In genomic region chr21:42097860-42098259, GRCh38 we compare ENCODE assay signal across 1 cellular context.
TF ChIP-seq lines count a peak whose summit lies in the region.

No MANE protein-coding gene starts in this region.

TF ChIP-seq in HEK293, 187 proteins besides CTCF, POLR2A, EP300 and RAD21 (continued from another document):
- no peak for TF ChIP-seq ZNF518A (tag by site-specific recombination; conservative IDR thresholded peaks at IDR 0.05; ENCODE audit: low read depth)
- TF ChIP-seq AEBP2 (tag by site-specific recombination; IDR thresholded peaks at IDR 0.05; ENCODE audit: borderline replicate concordance) = no peak
- TF ChIP-seq ZNF701 (tag by site-specific recombination; IDR thresholded peaks at IDR 0.05) = no peak
- no peak for TF ChIP-seq ZNF157 (tag by site-specific recombination; IDR thresholded peaks at IDR 0.05)
- no peak for TF ChIP-seq ZNF423 (tag by site-specific recombination; IDR thresholded peaks at IDR 0.05)
- TF ChIP-seq ZNF23 (tag by site-specific recombination; IDR thresholded peaks at IDR 0.05; ENCODE audit: borderline replicate concordance) = no peak
- no peak for TF ChIP-seq ZNF324 (tag by site-specific recombination; IDR thresholded peaks at IDR 0.05)
- TF ChIP-seq, protein P1, sequence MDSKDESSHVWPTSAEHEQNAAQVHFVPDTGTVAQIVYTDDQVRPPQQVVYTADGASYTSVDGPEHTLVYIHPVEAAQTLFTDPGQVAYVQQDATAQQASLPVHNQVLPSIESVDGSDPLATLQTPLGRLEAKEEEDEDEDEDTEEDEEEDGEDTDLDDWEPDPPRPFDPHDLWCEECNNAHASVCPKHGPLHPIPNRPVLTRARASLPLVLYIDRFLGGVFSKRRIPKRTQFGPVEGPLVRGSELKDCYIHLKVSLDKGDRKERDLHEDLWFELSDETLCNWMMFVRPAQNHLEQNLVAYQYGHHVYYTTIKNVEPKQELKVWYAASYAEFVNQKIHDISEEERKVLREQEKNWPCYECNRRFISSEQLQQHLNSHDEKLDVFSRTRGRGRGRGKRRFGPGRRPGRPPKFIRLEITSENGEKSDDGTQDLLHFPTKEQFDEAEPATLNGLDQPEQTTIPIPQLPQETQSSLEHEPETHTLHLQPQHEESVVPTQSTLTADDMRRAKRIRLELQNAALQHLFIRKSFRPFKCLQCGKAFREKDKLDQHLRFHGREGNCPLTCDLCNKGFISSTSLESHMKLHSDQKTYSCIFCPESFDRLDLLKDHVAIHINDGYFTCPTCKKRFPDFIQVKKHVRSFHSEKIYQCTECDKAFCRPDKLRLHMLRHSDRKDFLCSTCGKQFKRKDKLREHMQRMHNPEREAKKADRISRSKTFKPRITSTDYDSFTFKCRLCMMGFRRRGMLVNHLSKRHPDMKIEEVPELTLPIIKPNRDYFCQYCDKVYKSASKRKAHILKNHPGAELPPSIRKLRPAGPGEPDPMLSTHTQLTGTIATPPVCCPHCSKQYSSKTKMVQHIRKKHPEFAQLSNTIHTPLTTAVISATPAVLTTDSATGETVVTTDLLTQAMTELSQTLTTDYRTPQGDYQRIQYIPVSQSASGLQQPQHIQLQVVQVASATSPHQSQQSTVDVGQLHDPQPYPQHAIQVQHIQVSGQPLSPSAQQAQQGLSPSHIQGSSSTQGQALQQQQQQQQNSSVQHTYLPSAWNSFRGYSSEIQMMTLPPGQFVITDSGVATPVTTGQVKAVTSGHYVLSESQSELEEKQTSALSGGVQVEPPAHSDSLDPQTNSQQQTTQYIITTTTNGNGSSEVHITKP (tag by site-specific recombination; IDR thresholded peaks at IDR 0.05) = 0 out of 2 replicates have a peak, but pooled peaks have one; percentile 41
- TF ChIP-seq, protein P2, sequence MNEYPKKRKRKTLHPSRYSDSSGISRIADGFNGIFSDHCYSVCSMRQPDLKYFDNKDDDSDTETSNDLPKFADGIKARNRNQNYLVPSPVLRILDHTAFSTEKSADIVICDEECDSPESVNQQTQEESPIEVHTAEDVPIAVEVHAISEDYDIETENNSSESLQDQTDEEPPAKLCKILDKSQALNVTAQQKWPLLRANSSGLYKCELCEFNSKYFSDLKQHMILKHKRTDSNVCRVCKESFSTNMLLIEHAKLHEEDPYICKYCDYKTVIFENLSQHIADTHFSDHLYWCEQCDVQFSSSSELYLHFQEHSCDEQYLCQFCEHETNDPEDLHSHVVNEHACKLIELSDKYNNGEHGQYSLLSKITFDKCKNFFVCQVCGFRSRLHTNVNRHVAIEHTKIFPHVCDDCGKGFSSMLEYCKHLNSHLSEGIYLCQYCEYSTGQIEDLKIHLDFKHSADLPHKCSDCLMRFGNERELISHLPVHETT (tag by site-specific recombination; IDR thresholded peaks at IDR 0.05) = no peak
- no peak for TF ChIP-seq PRDM1 (tag by site-specific recombination; IDR thresholded peaks at IDR 0.05)
- TF ChIP-seq ZNF514 (tag by site-specific recombination; IDR thresholded peaks at IDR 0.05) = no peak
- TF ChIP-seq, protein P3, sequence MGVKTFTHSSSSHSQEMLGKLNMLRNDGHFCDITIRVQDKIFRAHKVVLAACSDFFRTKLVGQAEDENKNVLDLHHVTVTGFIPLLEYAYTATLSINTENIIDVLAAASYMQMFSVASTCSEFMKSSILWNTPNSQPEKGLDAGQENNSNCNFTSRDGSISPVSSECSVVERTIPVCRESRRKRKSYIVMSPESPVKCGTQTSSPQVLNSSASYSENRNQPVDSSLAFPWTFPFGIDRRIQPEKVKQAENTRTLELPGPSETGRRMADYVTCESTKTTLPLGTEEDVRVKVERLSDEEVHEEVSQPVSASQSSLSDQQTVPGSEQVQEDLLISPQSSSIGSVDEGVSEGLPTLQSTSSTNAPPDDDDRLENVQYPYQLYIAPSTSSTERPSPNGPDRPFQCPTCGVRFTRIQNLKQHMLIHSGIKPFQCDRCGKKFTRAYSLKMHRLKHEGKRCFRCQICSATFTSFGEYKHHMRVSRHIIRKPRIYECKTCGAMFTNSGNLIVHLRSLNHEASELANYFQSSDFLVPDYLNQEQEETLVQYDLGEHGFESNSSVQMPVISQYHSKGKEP (tag by site-specific recombination; IDR thresholded peaks at IDR 0.05) = peak; percentile 63; the same call in 1 of the 2 replicates
- no peak for TF ChIP-seq ZNF549 (tag by site-specific recombination; IDR thresholded peaks at IDR 0.05)
- TF ChIP-seq EGR2 (tag by site-specific recombination; IDR thresholded peaks at IDR 0.05; ENCODE audit: low read depth) = no peak
- no peak for TF ChIP-seq ZNF302 (tag by site-specific recombination; IDR thresholded peaks at IDR 0.05; ENCODE audit: low read depth)
- no peak for TF ChIP-seq ZNF48 (tag by site-specific recombination; IDR thresholded peaks at IDR 0.05)
- no peak for TF ChIP-seq ZNF175 (tag by site-specific recombination; IDR thresholded peaks at IDR 0.05)
- TF ChIP-seq ZNF692 (tag by site-specific recombination; IDR thresholded peaks at IDR 0.05) = peak; percentile 91
- peak; percentile 70 for TF ChIP-seq IKZF3 (tag by site-specific recombination; IDR thresholded peaks at IDR 0.05)
- TF ChIP-seq GLI4 (tag by site-specific recombination; IDR thresholded peaks at IDR 0.05) = no peak
- TF ChIP-seq ZNF426 (tag by site-specific recombination; IDR thresholded peaks at IDR 0.05) = no peak
- peak; percentile 98 for TF ChIP-seq ZNF394 (tag by site-specific recombination; IDR thresholded peaks at IDR 0.05; ENCODE audit: borderline replicate concordance)
- TF ChIP-seq ZNF112 (tag by site-specific recombination; IDR thresholded peaks at IDR 0.05) = no peak
- TF ChIP-seq ZNF266 (tag by site-specific recombination; IDR thresholded peaks at IDR 0.05; ENCODE audit: low read depth) = no peak
- no peak for TF ChIP-seq ZNF624 (tag by site-specific recombination; IDR thresholded peaks at IDR 0.05)
- no peak for TF ChIP-seq OVOL3 (tag by site-specific recombination; IDR thresholded peaks at IDR 0.05)
- TF ChIP-seq ZSCAN23 (tag by site-specific recombination; IDR thresholded peaks at IDR 0.05) = no peak
- TF ChIP-seq TCF7L2 (IDR thresholded peaks at IDR 0.05; ENCODE audit: borderline replicate concordance, low read depth, low read length) = no peak
- TF ChIP-seq ZNF19 (tag by site-specific recombination; IDR thresholded peaks at IDR 0.05; ENCODE audit: low read depth) = no peak
- no peak for TF ChIP-seq KLF9 (tag by site-specific recombination; IDR thresholded peaks at IDR 0.05; ENCODE audit: low read depth)
- no peak for TF ChIP-seq ZNF274 (IDR thresholded peaks at IDR 0.05; ENCODE audit: low read length)
- TF ChIP-seq ZNF274 (tag by site-specific recombination; IDR thresholded peaks at IDR 0.05; ENCODE audit: borderline replicate concordance) = no peak
- TF ChIP-seq YY2 (tag by site-specific recombination; IDR thresholded peaks at IDR 0.05) = no peak
- TF ChIP-seq ZBTB20 (tag by site-specific recombination; IDR thresholded peaks at IDR 0.05) = no peak
- TF ChIP-seq ZNF830 (tag by site-specific recombination; IDR thresholded peaks at IDR 0.05; ENCODE audit: low read depth) = no peak
- no peak for TF ChIP-seq ZNF560 (tag by site-specific recombination; IDR thresholded peaks at IDR 0.05; ENCODE audit: borderline replicate concordance)
- no peak for TF ChIP-seq ZNF510 (tag by site-specific recombination; IDR thresholded peaks at IDR 0.05; ENCODE audit: insufficient replicate concordance)
- no peak for TF ChIP-seq ZNF280D (tag by site-specific recombination; IDR thresholded peaks at IDR 0.05)
- TF ChIP-seq ZNF202 (tag by site-specific recombination; IDR thresholded peaks at IDR 0.05; ENCODE audit: borderline replicate concordance) = no peak
- TF ChIP-seq ZNF148 (tag by site-specific recombination; IDR thresholded peaks at IDR 0.05; ENCODE audit: borderline replicate concordance) = no peak
- TF ChIP-seq ZNF473 (tag by site-specific recombination; IDR thresholded peaks at IDR 0.05) = no peak
- TF ChIP-seq ZNF155 (tag by site-specific recombination; IDR thresholded peaks at IDR 0.05) = no peak
